Comparison of ENCODE assay signal across 11 cellular contexts in genomic region chr5:43244823-43245565, GRCh38. TPM values are rescaled to one million over a fixed set of nuclear protein-coding genes. Genes with fewer than 3 reads are reported as not detected.
DNase-seq lines count a peak whose midpoint lies in the region; ATAC-seq and TF ChIP-seq lines count a peak whose summit lies in the region.
"Had no signal": no experiment of that assay in that cellular context is flagged by ENCODE, and none has a peak within 500 bp of the region (broad histone marks: within the 10 kb centered on the region; RNA-seq: fewer than 3 reads in every experiment).

No MANE protein-coding gene starts in this region.

- peaks cover 31% of the 10 kb centered on the region for H3K27me3 Mint-ChIP-seq in activated CD8-positive, alpha-beta memory T cell treated with anti-CD3 and anti-CD28 coated beads, Interleukin-2, amount 10 ng/mL, durations not matched to agents 7 days and 5 days
- H3K27me3 Mint-ChIP-seq in stimulated activated naive B cell treated with anti-CD40 and anti-IgM and Interleukin-4, amounts not matched to agents 10 μg/mL and 1 μg/mL and 100 μg/mL, for 72 hours: peaks cover 35 to 36% of the 10 kb centered on the region in 2 donors

- no peak for TF ChIP-seq CTCF in suprapubic skin (IDR thresholded peaks at IDR 0.05)

- peak; percentile 77 for ATAC-seq in activated CD8-positive, alpha-beta memory T cell treated with anti-CD3 and anti-CD28 coated beads, Interleukin-2, amount 10 ng/mL, durations not matched to agents 7 days and 5 days
- ATAC-seq in GM21737 (IDR thresholded peaks at IDR 0.05; ENCODE audit: unreplicated experiment) (peak; percentile 67), HG03175 (IDR thresholded peaks at IDR 0.05; ENCODE audit: unreplicated experiment) (peak; percentile 77)
- peak; percentile 31 to 74 for ATAC-seq in stimulated activated naive B cell treated with anti-CD40 and anti-IgM and Interleukin-4, amounts not matched to agents 10 μg/mL and 1 μg/mL and 100 μg/mL, for 72 hours (replicated peaks)

- no peaks in the 10 kb centered on the region for H3K4me1 ChIP-seq in suprapubic skin
- H3K4me1 ChIP-seq: upper lobe of left lung had no signal

- H3K27ac Mint-ChIP-seq in activated CD8-positive, alpha-beta memory T cell treated with anti-CD3 and anti-CD28 coated beads, Interleukin-2, amount 10 ng/mL, durations not matched to agents 7 days and 5 days: no peak overlapping the region
- no peak overlapping the region for H3K27ac Mint-ChIP-seq in stimulated activated naive B cell treated with anti-CD40 and anti-IgM and Interleukin-4, amounts not matched to agents 10 μg/mL and 1 μg/mL and 100 μg/mL, for 72 hours

- no peaks in the 10 kb centered on the region for H3K36me3 ChIP-seq in suprapubic skin

- H3K9me3 Mint-ChIP-seq in activated CD8-positive, alpha-beta memory T cell treated with anti-CD3 and anti-CD28 coated beads, Interleukin-2, amount 10 ng/mL, durations not matched to agents 7 days and 5 days (ENCODE audit: low read depth): no peaks in the 10 kb centered on the region
- no peaks in the 10 kb centered on the region for H3K9me3 Mint-ChIP-seq in stimulated activated naive B cell treated with anti-CD40 and anti-IgM and Interleukin-4, amounts not matched to agents 10 μg/mL and 1 μg/mL and 100 μg/mL, for 72 hours

- no peak overlapping the region for H3K27ac ChIP-seq in suprapubic skin
- H3K27ac ChIP-seq: upper lobe of left lung had no signal

- WGBS in suprapubic skin: 72% methylated on average over 11 of the region's 11 CpGs

- no peak for TF ChIP-seq EP300 in suprapubic skin (IDR thresholded peaks at IDR 0.05)

- no peaks in the 10 kb centered on the region for H3K9me3 ChIP-seq in suprapubic skin
- H3K9me3 ChIP-seq: upper lobe of left lung had no signal

- no peak overlapping the region for H3K4me3 ChIP-seq in suprapubic skin
- H3K4me3 ChIP-seq: upper lobe of left lung had no signal

- TF ChIP-seq POLR2A in suprapubic skin (IDR thresholded peaks at IDR 0.05): no peak

- H3K36me3 Mint-ChIP-seq in activated CD8-positive, alpha-beta memory T cell treated with anti-CD3 and anti-CD28 coated beads, Interleukin-2, amount 10 ng/mL, durations not matched to agents 7 days and 5 days: no peaks in the 10 kb centered on the region
- H3K36me3 Mint-ChIP-seq in stimulated activated naive B cell treated with anti-CD40 and anti-IgM and Interleukin-4, amounts not matched to agents 10 μg/mL and 1 μg/mL and 100 μg/mL, for 72 hours: no peaks in the 10 kb centered on the region

- no peak overlapping the region for H3K4me3 Mint-ChIP-seq in activated CD8-positive, alpha-beta memory T cell treated with anti-CD3 and anti-CD28 coated beads, Interleukin-2, amount 10 ng/mL, durations not matched to agents 7 days and 5 days
- no peak overlapping the region for H3K4me3 Mint-ChIP-seq in stimulated activated naive B cell treated with anti-CD40 and anti-IgM and Interleukin-4, amounts not matched to agents 10 μg/mL and 1 μg/mL and 100 μg/mL, for 72 hours

- no peaks in the 10 kb centered on the region for H3K27me3 ChIP-seq in suprapubic skin
- H3K27me3 ChIP-seq: upper lobe of left lung had no signal

- peaks cover 28% of the 10 kb centered on the region for H3K4me1 Mint-ChIP-seq in activated CD8-positive, alpha-beta memory T cell treated with anti-CD3 and anti-CD28 coated beads, Interleukin-2, amount 10 ng/mL, durations not matched to agents 7 days and 5 days
- H3K4me1 Mint-ChIP-seq in stimulated activated naive B cell treated with anti-CD40 and anti-IgM and Interleukin-4, amounts not matched to agents 10 μg/mL and 1 μg/mL and 100 μg/mL, for 72 hours: peaks cover 0 to 6% of the 10 kb centered on the region in 2 donors

- no peak for DNase-seq in activated CD8-positive, alpha-beta memory T cell treated with anti-CD3 and anti-CD28 coated beads, Interleukin-2, amount 10 ng/mL, durations not matched to agents 7 days and 5 days
- no peak for DNase-seq in activated CD8-positive, alpha-beta memory T cell treated with anti-CD3 and anti-CD28 coated beads for 24 hours
- DNase-seq in stimulated activated naive B cell treated with anti-CD40 and anti-IgM and Interleukin-4, amounts not matched to agents 10 μg/mL and 1 μg/mL and 100 μg/mL, for 72 hours: no peak
- DNase-seq in activated CD4-positive, alpha-beta T cell treated with anti-CD3 and anti-CD28 coated beads, Interleukin-2, amount 50 U/mL, for 4 hours: no peak
- no peak for DNase-seq in SHP77 (lab: John Stamatoyannopoulos, UW)
- no peak for DNase-seq in suprapubic skin (ENCODE audit: low spot score in 2 of 2)
- DNase-seq: NCI-H1105 treated with DMSO at 0.1 percent for 48 hours, upper lobe of left lung had no signal

- CTCF ChIA-PET in activated CD8-positive, alpha-beta memory T cell treated with anti-CD3 and anti-CD28 coated beads, Interleukin-2, amount 10 ng/mL, durations not matched to agents 7 days and 5 days (lab: Charles Lee): no interaction called here

RNA-seq across cellular contexts. Expression of gene NIM1K, which starts 53.0 kb away (rescaled TPM):
- total RNA-seq in activated CD8-positive, alpha-beta memory T cell treated with anti-CD3 and anti-CD28 coated beads, Interleukin-2, amount 10 ng/mL, durations not matched to agents 7 days and 5 days: under 1 TPM; 0.50 to 0.66 TPM
- total RNA-seq in suprapubic skin: 1 to 10 TPM in 2 of 4 donors, under 1 TPM in 2; 0.45 to 3.0 (median 1.2) TPM
- total RNA-seq: liver had no signal
